13 cellular contexts compared by ENCODE assay signal in genomic region chr3:27729325-27729724, GRCh38. TPM values are rescaled to one million over a fixed set of nuclear protein-coding genes. Genes with fewer than 3 reads are reported as not detected.
DNase-seq lines count a peak whose midpoint lies in the region; ATAC-seq and TF ChIP-seq lines count a peak whose summit lies in the region.
"Had no signal": no experiment of that assay in that cellular context is flagged by ENCODE, and none has a peak within 500 bp of the region (broad histone marks: within the 10 kb centered on the region; RNA-seq: fewer than 3 reads in every experiment).

No MANE protein-coding gene starts in this region.

- H3K9me3 Mint-ChIP-seq in activated T-cell treated with anti-CD3 and anti-CD28 coated beads, Interleukin-2, amount 50 U/mL, for 72 hours, result no peaks in the 10 kb centered on the region
- peaks cover 19% of the 10 kb centered on the region for H3K9me3 Mint-ChIP-seq in glutamatergic neuron (ENCODE audit: unreplicated experiment)

- no peak for DNase-seq in activated T-cell treated with anti-CD3 and anti-CD28 coated beads, Interleukin-2, amount 50 U/mL, for 72 hours
- DNase-seq in activated T-cell treated with anti-CD3 and anti-CD28 coated beads, Interleukin-2, amount 50 U/mL, for 1 hour, result no peak
- DNase-seq in T-helper 17 cell (no peak), glutamatergic neuron (no peak), smooth muscle cell (lab: John Stamatoyannopoulos, UW; ENCODE audit: unreplicated experiment) (no peak), activated gamma-delta T cell (lab: John Stamatoyannopoulos, UW) (no peak), GM03348 (ENCODE audit: low spot score) (no peak)
- DNase-seq: hippocampal formation, naive B cell, NCI-H748 treated with DMSO at 0.1 percent for 48 hours, upper lobe of left lung, WERI-Rb-1 had no signal

- peaks cover 0 to 4% of the 10 kb centered on the region in 2 donors for H3K36me3 Mint-ChIP-seq in activated T-cell treated with anti-CD3 and anti-CD28 coated beads, Interleukin-2, amount 50 U/mL, for 72 hours (ENCODE audit: insufficient read depth in 2 of 2)
- H3K36me3 Mint-ChIP-seq in T-helper 17 cell (ENCODE audit: low read depth) (peaks cover 2% of the 10 kb centered on the region), glutamatergic neuron (ENCODE audit: unreplicated experiment) (no peaks in the 10 kb centered on the region)
- H3K36me3 Mint-ChIP-seq: naive B cell had no signal

- H3K4me3 Mint-ChIP-seq in activated T-cell treated with anti-CD3 and anti-CD28 coated beads, Interleukin-2, amount 50 U/mL, for 72 hours, result peak overlapping the region; percentile 85
- H3K4me3 Mint-ChIP-seq in T-helper 17 cell (peak overlapping the region; percentile 73), glutamatergic neuron (ENCODE audit: unreplicated experiment) (peak overlapping the region; percentile 63)

- no peak overlapping the region for H3K27ac ChIP-seq in smooth muscle cell (ENCODE audit: low read depth)
- H3K27ac ChIP-seq: upper lobe of left lung, WERI-Rb-1 had no signal

- peaks cover 75% of the 10 kb centered on the region for H3K27me3 Mint-ChIP-seq in activated T-cell treated with anti-CD3 and anti-CD28 coated beads, Interleukin-2, amount 50 U/mL, for 72 hours (ENCODE audit: low read depth)
- peaks cover 72% of the 10 kb centered on the region for H3K27me3 Mint-ChIP-seq in T-helper 17 cell
- H3K27me3 Mint-ChIP-seq in glutamatergic neuron (ENCODE audit: unreplicated experiment), result peaks cover 39% of the 10 kb centered on the region

- H3F3A ChIP-seq in smooth muscle cell (ENCODE audit: low read depth), result no peaks in the 10 kb centered on the region

- H3K36me3 ChIP-seq in smooth muscle cell (ENCODE audit: low read depth), result no peaks in the 10 kb centered on the region
- H3K36me3 ChIP-seq: upper lobe of left lung, WERI-Rb-1 had no signal

- no peak overlapping the region for H3K27ac Mint-ChIP-seq in activated T-cell treated with anti-CD3 and anti-CD28 coated beads, Interleukin-2, amount 50 U/mL, for 72 hours
- H3K27ac Mint-ChIP-seq in T-helper 17 cell, result peak overlapping the region; percentile 16
- no peak overlapping the region for H3K27ac Mint-ChIP-seq in glutamatergic neuron (ENCODE audit: unreplicated experiment)

- peaks cover 100% of the 10 kb centered on the region for H3K27me3 ChIP-seq in smooth muscle cell (ENCODE audit: low read depth)

- H2AFZ ChIP-seq in smooth muscle cell (ENCODE audit: low read depth), result no peak overlapping the region

- no peaks in the 10 kb centered on the region for H4K20me1 ChIP-seq in smooth muscle cell (ENCODE audit: low read depth)

- H3K4me2 ChIP-seq in smooth muscle cell, result peak overlapping the region; percentile 77

- no peak overlapping the region for H3K9ac ChIP-seq in smooth muscle cell (ENCODE audit: low read depth)

- no peaks in the 10 kb centered on the region for H3K79me2 ChIP-seq in smooth muscle cell (ENCODE audit: low read depth)

- TF ChIP-seq CTCF in glutamatergic neuron (IDR thresholded peaks at IDR 0.05; ENCODE audit: partially characterized antibody, unreplicated experiment), result no peak
- no peak for TF ChIP-seq CTCF in smooth muscle cell (IDR thresholded peaks at IDR 0.05; ENCODE audit: borderline replicate concordance, insufficient read depth, poor library complexity, severe bottlenecking)

- no peak overlapping the region for H3K4me3 ChIP-seq in smooth muscle cell

- peaks cover 32% of the 10 kb centered on the region for H3K4me1 ChIP-seq in smooth muscle cell (ENCODE audit: low read depth)

- H3K4me1 Mint-ChIP-seq in activated T-cell treated with anti-CD3 and anti-CD28 coated beads, Interleukin-2, amount 50 U/mL, for 72 hours (ENCODE audit: low read depth), result peaks cover 40% of the 10 kb centered on the region
- H3K4me1 Mint-ChIP-seq in T-helper 17 cell, result peaks cover 30% of the 10 kb centered on the region
- peaks cover 23% of the 10 kb centered on the region for H3K4me1 Mint-ChIP-seq in glutamatergic neuron (ENCODE audit: low read depth, unreplicated experiment)

- 3% methylated on average over 12 of the region's 12 CpGs for WGBS in smooth muscle cell (ENCODE audit: low lambda C conversion rate)

- H3K9me3 ChIP-seq in T-helper 17 cell (ENCODE audit: control insufficient read depth, low read length, poor library complexity, severe bottlenecking) (no peaks in the 10 kb centered on the region), smooth muscle cell (replicated peaks; ENCODE audit: low read depth) (no peaks in the 10 kb centered on the region)
- H3K9me3 ChIP-seq: upper lobe of left lung had no signal

- ATAC-seq in activated T-cell treated with anti-CD3 and anti-CD28 coated beads, Interleukin-2, amount 50 U/mL, for 72 hours (replicated peaks in 1 of 2), result peak in 1 of 2 donors; percentile 5
- ATAC-seq in T-helper 17 cell, result no peak
- ATAC-seq in GM19467 (IDR thresholded peaks at IDR 0.05; ENCODE audit: unreplicated experiment), result no peak

RNA-seq across cellular contexts. Expression of gene EOMES, which starts 7.2 kb away (rescaled TPM):
- 1 to 10 TPM; 1.2 to 7.2 TPM for total RNA-seq in activated T-cell treated with anti-CD3 and anti-CD28 coated beads, Interleukin-2, amount 50 U/mL, for 72 hours
- 1 to 10 TPM in 1 of 2 donors, under 1 TPM in 1; 0.55 to 1.1 TPM for total RNA-seq in T-helper 17 cell
- total RNA-seq in glutamatergic neuron (ENCODE audit: unreplicated experiment), result not detected
- not detected in 2 replicates for total RNA-seq in smooth muscle cell
- polyA plus RNA-seq in smooth muscle cell, result not detected in 2 replicates
